10 cellular contexts compared by ENCODE assay signal in the genomic region with DNA sequence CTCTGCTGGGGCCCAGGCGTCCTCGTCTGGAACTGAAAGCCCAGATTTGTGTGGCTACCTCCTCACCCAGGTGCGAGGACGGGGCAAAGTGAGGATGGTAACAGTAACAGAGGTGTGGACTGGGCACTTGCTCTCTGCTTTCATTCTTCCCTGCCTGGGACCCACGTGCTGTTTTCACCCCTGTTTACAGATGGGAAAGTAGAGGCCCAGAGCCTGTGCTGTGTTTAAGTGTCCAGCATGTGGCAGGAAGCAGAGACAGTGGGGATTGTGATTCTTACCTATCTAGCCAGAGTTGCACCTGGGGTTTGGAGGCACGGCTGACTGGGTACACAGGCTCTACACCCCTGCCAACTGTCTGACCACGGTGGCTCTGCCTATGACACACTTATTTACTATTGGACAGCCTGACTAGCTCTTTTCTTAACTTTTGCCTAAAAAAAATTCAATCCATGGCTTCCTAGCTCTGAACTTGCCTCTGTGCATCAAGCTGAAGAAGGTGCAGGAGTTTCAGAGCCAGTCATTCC.
DNase-seq lines count a peak whose midpoint lies in the region; ATAC-seq and TF ChIP-seq lines count a peak whose summit lies in the region.
"Had no signal": no experiment of that assay in that cellular context is flagged by ENCODE, and none has a peak within 500 bp of the region (broad histone marks: within the 10 kb centered on the region; RNA-seq: fewer than 3 reads in every experiment).

No MANE protein-coding gene starts in this region.

- H3K9me3 ChIP-seq in osteoblast (ENCODE audit: low read depth, low read length): no peaks in the 10 kb centered on the region

- no peaks in the 10 kb centered on the region for H4K20me1 ChIP-seq in osteoblast (ENCODE audit: insufficient read depth, low read length)

- H3K36me3 Mint-ChIP-seq in activated naive CD8-positive, alpha-beta T cell treated with anti-CD3 and anti-CD28 coated beads, Interleukin-2, amount 50 U/mL, for 24 hours (ENCODE audit: low read depth): peaks cover 14% of the 10 kb centered on the region

- H3K27me3 Mint-ChIP-seq in activated naive CD8-positive, alpha-beta T cell treated with anti-CD3 and anti-CD28 coated beads, Interleukin-2, amount 50 U/mL, for 24 hours: no peaks in the 10 kb centered on the region
- H3K27me3 Mint-ChIP-seq: IgD-negative memory B cell had no signal

- H3K36me3 ChIP-seq in osteoblast (ENCODE audit: insufficient read depth, low read length): no peaks in the 10 kb centered on the region

- peak overlapping the region; percentile 91 for H3K27ac ChIP-seq in osteoblast (ENCODE audit: low read depth, low read length)

- no peak for DNase-seq in activated naive CD8-positive, alpha-beta T cell treated with anti-CD3 and anti-CD28 coated beads, Interleukin-2, amount 50 U/mL, for 24 hours
- no peak for DNase-seq in osteoblast (ENCODE audit: insufficient read length, low spot score, missing footprints)
- DNase-seq in cerebellar nuclear complex (lab: John Stamatoyannopoulos, UW): no peak
- DNase-seq in SIG-M5 treated with dmso at 0.1 percent for 504 hours (lab: John Stamatoyannopoulos, UW; ENCODE audit: unreplicated experiment): no peak
- no peak for DNase-seq in pons (ENCODE audit: low spot score)
- no peak for DNase-seq in stimulated activated naive CD4-positive, alpha-beta T cell (lab: John Stamatoyannopoulos, UW)
- DNase-seq: activated T-cell treated with anti-CD3 and anti-CD28 coated beads, Interleukin-2, amount 50 U/mL, for 4 hours had no signal

- no peaks in the 10 kb centered on the region for H3K9me3 Mint-ChIP-seq in activated naive CD8-positive, alpha-beta T cell treated with anti-CD3 and anti-CD28 coated beads, Interleukin-2, amount 50 U/mL, for 24 hours
- H3K9me3 Mint-ChIP-seq: activated T-cell treated with anti-CD3 and anti-CD28 coated beads, Interleukin-2, amount 50 U/mL, for 4 hours; IgD-negative memory B cell had no signal

- no peak overlapping the region for H3K4me3 ChIP-seq in osteoblast (ENCODE audit: insufficient read depth, low read length)

- H3K27me3 ChIP-seq in osteoblast (ENCODE audit: insufficient read depth, low read length): no peaks in the 10 kb centered on the region

- peaks cover 32% of the 10 kb centered on the region for H3K4me1 ChIP-seq in osteoblast (ENCODE audit: insufficient read depth, low read length)

- H3K4me3 Mint-ChIP-seq in activated naive CD8-positive, alpha-beta T cell treated with anti-CD3 and anti-CD28 coated beads, Interleukin-2, amount 50 U/mL, for 24 hours: peak overlapping the region; percentile 37
- H3K4me3 Mint-ChIP-seq: activated T-cell treated with anti-CD3 and anti-CD28 coated beads, Interleukin-2, amount 50 U/mL, for 4 hours had no signal

- ATAC-seq in GM18502 (IDR thresholded peaks at IDR 0.05; ENCODE audit: poor library complexity, unreplicated experiment) (peak; percentile 24), HG02678 (IDR thresholded peaks at IDR 0.05; ENCODE audit: unreplicated experiment) (peak; percentile 40)
- peak; percentile 22 for ATAC-seq in activated naive CD8-positive, alpha-beta T cell treated with anti-CD3 and anti-CD28 coated beads, Interleukin-2, amount 50 U/mL, for 24 hours

- no peak for TF ChIP-seq CTCF in osteoblast (IDR thresholded peaks at IDR 0.05; ENCODE audit: extremely low read depth, low read depth, low read length)

- H3K4me2 ChIP-seq in osteoblast (ENCODE audit: insufficient read depth, low read length): peak overlapping the region; percentile 12

- peak overlapping the region; percentile 90 for H3K27ac Mint-ChIP-seq in activated naive CD8-positive, alpha-beta T cell treated with anti-CD3 and anti-CD28 coated beads, Interleukin-2, amount 50 U/mL, for 24 hours

- no peaks in the 10 kb centered on the region for H3K79me2 ChIP-seq in osteoblast (ENCODE audit: insufficient read depth, low read length)

- H3K4me1 Mint-ChIP-seq in activated naive CD8-positive, alpha-beta T cell treated with anti-CD3 and anti-CD28 coated beads, Interleukin-2, amount 50 U/mL, for 24 hours: peaks cover 90% of the 10 kb centered on the region

- H2AFZ ChIP-seq in osteoblast (ENCODE audit: low read length): no peak overlapping the region
